In the genomic region with DNA sequence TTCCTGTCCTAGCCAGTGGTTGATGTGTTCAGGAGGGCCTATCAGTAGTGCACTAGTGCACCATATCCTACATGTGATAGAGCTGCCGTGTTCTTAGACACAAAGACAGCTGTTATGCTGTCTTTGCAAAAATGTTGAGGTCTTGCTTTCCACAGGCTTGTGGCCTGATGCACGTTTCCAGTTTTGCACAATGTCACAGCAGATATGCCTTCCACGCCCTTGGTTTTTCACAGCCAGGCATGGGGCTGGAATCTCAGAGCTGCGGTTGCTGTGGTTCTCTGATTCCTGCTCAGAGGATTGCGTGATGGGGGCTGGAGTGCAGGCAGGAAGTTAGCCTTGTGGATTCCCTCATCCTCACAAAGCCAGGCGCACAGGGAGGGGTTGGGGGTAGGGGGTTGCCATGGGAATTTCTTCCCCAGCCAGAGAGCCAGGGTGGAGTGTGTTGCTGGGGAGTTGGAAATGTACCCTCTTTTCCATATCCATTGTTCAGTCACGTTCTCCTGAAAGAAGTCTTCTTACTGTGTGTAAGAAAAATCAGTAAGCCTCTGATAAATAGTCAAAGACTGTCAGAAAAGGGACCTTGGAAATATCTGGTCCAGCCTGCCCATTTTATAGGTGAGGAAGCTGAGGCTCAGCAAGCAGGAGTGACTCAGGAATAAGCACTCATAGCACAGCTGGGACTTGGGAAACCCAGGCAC, we compare ENCODE assay signal across 11 cellular contexts.
DNase-seq lines count a peak whose midpoint lies in the region; ATAC-seq and TF ChIP-seq lines count a peak whose summit lies in the region.
"Had no signal": no experiment of that assay in that cellular context is flagged by ENCODE, and none has a peak within 500 bp of the region (broad histone marks: within the 10 kb centered on the region; RNA-seq: fewer than 3 reads in every experiment).

No MANE protein-coding gene starts in this region.

- peaks cover 55 to 98% (median 81%) of the 10 kb centered on the region in 4 donors for H3K4me1 Mint-ChIP-seq in CD4-positive, CD25-positive, alpha-beta regulatory T cell
- H3K4me1 Mint-ChIP-seq in nephron progenitor cell = peaks cover 98% of the 10 kb centered on the region

- in situ Hi-C loops in brain microvascular endothelial cell (cut with HindIII; ENCODE audit: low pct_ligation_motif_present, low sequenced_read_pairs) = no loop called here

- H3K36me3 ChIP-seq in CD4-positive, CD25-positive, alpha-beta regulatory T cell (ENCODE audit: control insufficient read depth, insufficient read depth, low read length) = peaks cover 2% of the 10 kb centered on the region
- H3K36me3 ChIP-seq in brain microvascular endothelial cell (replicated peaks) (peaks cover 15% of the 10 kb centered on the region), tibial nerve (no peaks in the 10 kb centered on the region)
- H3K36me3 ChIP-seq: cardiac muscle cell, tibial artery had no signal

- no peak for TF ChIP-seq POLR2A in tibial nerve (IDR thresholded peaks at IDR 0.05)

- H3K4me1 ChIP-seq in CD4-positive, CD25-positive, alpha-beta regulatory T cell (ENCODE audit: control insufficient read depth, insufficient read depth, low read length, poor library complexity, severe bottlenecking) = peaks cover 50% of the 10 kb centered on the region
- H3K4me1 ChIP-seq in tibial nerve = peaks cover 0 to 78% (median 47%) of the 10 kb centered on the region in 4 donors

- no peaks in the 10 kb centered on the region for H3K9me3 Mint-ChIP-seq in CD4-positive, CD25-positive, alpha-beta regulatory T cell
- H3K9me3 Mint-ChIP-seq in nephron progenitor cell = no peaks in the 10 kb centered on the region

- peak overlapping the region in 3 of 4 donors; percentile 36 to 65 (median 36) for H3K4me3 Mint-ChIP-seq in CD4-positive, CD25-positive, alpha-beta regulatory T cell
- no peak overlapping the region for H3K4me3 Mint-ChIP-seq in nephron progenitor cell

- DNase-seq in CD4-positive, CD25-positive, alpha-beta regulatory T cell = no peak
- DNase-seq in LHCN-M2 (ENCODE audit: low read depth) = peak; percentile 98
- peak; percentile 98 for DNase-seq in brain microvascular endothelial cell
- DNase-seq in nephron progenitor cell = no peak
- no peak for DNase-seq in tibial nerve (ENCODE audit: low spot score in 2 of 2)
- DNase-seq: SHP77 had no signal

- H3K36me3 Mint-ChIP-seq in CD4-positive, CD25-positive, alpha-beta regulatory T cell = peaks cover 19% of the 10 kb centered on the region
- no peaks in the 10 kb centered on the region for H3K36me3 Mint-ChIP-seq in nephron progenitor cell (ENCODE audit: low read depth)

- TF ChIP-seq EP300 in tibial nerve (IDR thresholded peaks at IDR 0.05) = no peak

- H3K27me3 Mint-ChIP-seq in CD4-positive, CD25-positive, alpha-beta regulatory T cell = no peaks in the 10 kb centered on the region
- H3K27me3 Mint-ChIP-seq in nephron progenitor cell (ENCODE audit: low read depth, poor library complexity) = no peaks in the 10 kb centered on the region

- ATAC-seq in CD4-positive, CD25-positive, alpha-beta regulatory T cell (ENCODE audit: low read depth in 2 of 2) = peak in 1 of 2 donors; percentile 55
- ATAC-seq in GM19328 (IDR thresholded peaks at IDR 0.05; ENCODE audit: unreplicated experiment) (no peak), HG02571 (IDR thresholded peaks at IDR 0.05; ENCODE audit: unreplicated experiment) (no peak), HG03045 (IDR thresholded peaks at IDR 0.05; ENCODE audit: unreplicated experiment) (no peak)

- no peak overlapping the region for H3K27ac ChIP-seq in CD4-positive, CD25-positive, alpha-beta regulatory T cell (ENCODE audit: insufficient read depth, low read length, poor library complexity, severe bottlenecking)
- H3K27ac ChIP-seq in brain microvascular endothelial cell = peak overlapping the region; percentile 100
- no peak overlapping the region for H3K27ac ChIP-seq in tibial nerve
- H3K27ac ChIP-seq: cardiac muscle cell, tibial artery had no signal

- H3K4me3 ChIP-seq in CD4-positive, CD25-positive, alpha-beta regulatory T cell (ENCODE audit: low read depth, low read length) = no peak overlapping the region
- H3K4me3 ChIP-seq in brain microvascular endothelial cell (ENCODE audit: low read depth, low read length) (no peak overlapping the region), tibial nerve (no peak overlapping the region)
- H3K4me3 ChIP-seq: cardiac muscle cell, tibial artery had no signal

- no peaks in the 10 kb centered on the region for H3K27me3 ChIP-seq in CD4-positive, CD25-positive, alpha-beta regulatory T cell (ENCODE audit: control insufficient read depth, insufficient read depth, low read length)
- H3K27me3 ChIP-seq in brain microvascular endothelial cell (replicated peaks) = no peaks in the 10 kb centered on the region
- no peaks in the 10 kb centered on the region for H3K27me3 ChIP-seq in tibial nerve
- H3K27me3 ChIP-seq: cardiac muscle cell, tibial artery had no signal

- WGBS in tibial nerve, 2 donors = 73 to 75% methylated on average over 7 of the region's 7 CpGs

- TF ChIP-seq CTCF in brain microvascular endothelial cell (IDR thresholded peaks at IDR 0.05; ENCODE audit: low read depth, low read length, missing control alignments) = no peak
- no peak for TF ChIP-seq CTCF in nephron progenitor cell (IDR thresholded peaks at IDR 0.05)
- no peak for TF ChIP-seq CTCF in tibial nerve (IDR thresholded peaks at IDR 0.05)

- H3K9me3 ChIP-seq in CD4-positive, CD25-positive, alpha-beta regulatory T cell (ENCODE audit: control insufficient read depth in 2 of 2, low read length in 2 of 2) = no peaks in the 10 kb centered on the region
- H3K9me3 ChIP-seq in tibial nerve = no peaks in the 10 kb centered on the region
- H3K9me3 ChIP-seq: tibial artery had no signal

- H3K27ac Mint-ChIP-seq in CD4-positive, CD25-positive, alpha-beta regulatory T cell = peak overlapping the region; percentile 23 to 76 (median 73)
- peak overlapping the region; percentile 85 for H3K27ac Mint-ChIP-seq in nephron progenitor cell

Comparison
In these comparisons a context has a peak if more than half of its experiments do, and no peak if none do; other contexts are left out.
1. DNase-seq: peak in LHCN-M2 (single experiment) and brain microvascular endothelial cell (single experiment); none in CD4-positive, CD25-positive, alpha-beta regulatory T cell (0 of 3), nephron progenitor cell (single experiment) and tibial nerve (0 of 2).